Comparison of ENCODE assay signal across 8 cellular contexts in the genomic region with DNA sequence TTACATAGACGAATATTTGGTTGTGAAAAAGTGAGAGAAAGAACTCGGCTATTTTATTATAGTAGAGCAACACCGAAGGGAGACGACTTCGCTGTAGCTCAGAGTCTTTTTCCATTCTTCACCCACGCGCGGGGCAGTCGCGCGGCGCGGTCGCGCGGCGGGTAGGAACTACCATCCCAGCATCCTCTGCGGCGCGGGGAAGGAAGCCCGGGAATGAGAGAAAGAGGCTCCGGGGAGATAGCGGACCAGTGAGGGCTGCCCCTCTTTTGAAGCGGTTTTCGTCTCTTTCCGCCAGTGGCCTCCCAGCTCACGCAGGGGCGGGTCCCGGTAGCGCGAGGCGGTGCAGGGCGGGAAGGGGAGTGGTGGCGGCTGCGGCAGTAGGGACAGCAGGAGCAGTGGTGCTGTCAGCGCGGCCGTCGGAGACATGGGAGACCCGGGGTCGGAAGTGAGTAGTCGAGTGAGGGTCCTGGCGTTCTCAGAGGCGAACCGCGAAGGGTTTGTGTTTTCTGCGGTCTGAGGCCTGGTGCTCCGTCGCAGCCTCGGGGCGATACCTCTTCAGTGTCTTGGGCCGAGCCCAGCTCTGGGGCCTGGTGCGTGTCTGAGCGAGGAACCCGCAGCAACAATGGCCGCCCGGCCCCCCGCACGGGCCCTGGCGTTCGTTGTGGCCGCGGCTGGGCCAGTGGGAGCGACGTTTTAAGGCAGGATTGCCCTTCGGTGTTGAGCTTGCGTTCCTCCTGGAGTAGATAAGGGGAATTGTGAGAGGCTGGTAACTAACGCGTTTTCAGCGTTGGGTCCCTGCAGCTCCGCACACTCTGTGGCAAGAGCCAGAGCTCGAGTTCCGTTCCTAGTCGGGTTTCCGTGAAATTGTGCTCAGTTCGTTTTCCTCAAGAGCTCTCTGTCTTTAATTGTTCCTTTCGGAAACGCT. TPM values are rescaled to one million over a fixed set of nuclear protein-coding genes. Genes with fewer than 3 reads are reported as not detected.
DNase-seq lines count a peak whose midpoint lies in the region; ATAC-seq and TF ChIP-seq lines count a peak whose summit lies in the region.
"Not testable (repeated sequence)": the region's sequence is repeated elsewhere in the genome, so short reads cannot be mapped to it uniquely, and the experiment has no call there.

Gene KIAA1586, plus strand, starts transcription at position 362 of the 925 bp plus-strand sequence. Its CDS starts 63 bp downstream, at position 425.

- peak within 1 kb of the TSS; percentile 23 for H3K27ac ChIP-seq in Panc1 (ENCODE audit: low read length)
- peak within 1 kb of the TSS; percentile 62 to 84 (median 76) for H3K27ac ChIP-seq in esophagus muscularis mucosa (replicated peaks in 1 of 4)

- H3K27me3 ChIP-seq in Panc1 (ENCODE audit: control insufficient read depth, insufficient read depth, low read length); esophagus muscularis mucosa: not testable (repeated sequence)

- H3K36me3 ChIP-seq in Panc1 (ENCODE audit: control insufficient read depth, insufficient read depth, low read length), result peaks cover 13% of the 10 kb centered on the region
- H3K36me3 ChIP-seq in esophagus muscularis mucosa, result peaks cover 4 to 11% (median 9%) of the 10 kb centered on the region in 4 donors

- in situ Hi-C loops in KBM-7 (cut with MboI; ENCODE audit: low pct_unique_long_range_greater_than_20kb, low sequenced_read_pairs); Panc1 (cut with HindIII; ENCODE audit: low pct_unique_long_range_greater_than_20kb, low sequenced_read_pairs): not testable (repeated sequence)

- peak within 1 kb of the TSS; percentile 61 to 96 (median 93) for H3K27ac Mint-ChIP-seq in naive B cell
- H3K27ac Mint-ChIP-seq in stimulated activated effector memory CD8-positive, alpha-beta T cell treated with anti-CD3 and anti-CD28 coated beads, Interleukin-12 subunit alpha, Interleukin-12 subunit beta, amount 100 ng/mL, for 72 hours, result peak within 1 kb of the TSS; percentile 94

- not testable (repeated sequence) for BruUV-seq in Panc1 (replicated peaks; lab: Mats Ljungman, UMichigan)

- H3K36me3 Mint-ChIP-seq in activated T-cell treated with anti-CD3 and anti-CD28 coated beads, Interleukin-2, amount 50 U/mL, for 4 hours (ENCODE audit: insufficient read depth), result peaks cover 18% of the 10 kb centered on the region
- not testable (repeated sequence) for H3K36me3 Mint-ChIP-seq in naive B cell
- peaks cover 38% of the 10 kb centered on the region for H3K36me3 Mint-ChIP-seq in stimulated activated effector memory CD8-positive, alpha-beta T cell treated with anti-CD3 and anti-CD28 coated beads, Interleukin-12 subunit alpha, Interleukin-12 subunit beta, amount 100 ng/mL, for 72 hours

- DNase-seq in DMS53 (lab: John Stamatoyannopoulos, UW) (peak; percentile 97), KBM-7 (peak; percentile 95), Panc1 (ENCODE audit: low read depth, low spot score) (peak; percentile 32), esophagus muscularis mucosa (ENCODE audit: extremely low spot score) (peak; percentile 96), naive B cell (peak; percentile 62)
- DNase-seq in activated T-cell treated with anti-CD3 and anti-CD28 coated beads, Interleukin-2, amount 50 U/mL, for 4 hours, result peak; percentile 73
- peak; percentile 59 to 88 for DNase-seq in stimulated activated effector memory CD8-positive, alpha-beta T cell treated with anti-CD3 and anti-CD28 coated beads, Interleukin-12 subunit alpha, Interleukin-12 subunit beta, amount 100 ng/mL, for 72 hours (ENCODE audit: low spot score in 2 of 2)

- TF ChIP-seq EP300 in esophagus muscularis mucosa (IDR thresholded peaks at IDR 0.05), result not testable (repeated sequence)

- H3K4me3 ChIP-seq in Panc1 (ENCODE audit: low read depth in 2 of 2, low read length in 2 of 2), result peak within 1 kb of the TSS; percentile 61 to 84
- H3K4me3 ChIP-seq in esophagus muscularis mucosa, result peak within 1 kb of the TSS; percentile 55 to 65 (median 58)

- peak; percentile 96 for ATAC-seq in GM21723 (IDR thresholded peaks at IDR 0.05; ENCODE audit: unreplicated experiment)
- ATAC-seq in Panc1, result peak; percentile 100
- ATAC-seq in activated T-cell treated with anti-CD3 and anti-CD28 coated beads, Interleukin-2, amount 50 U/mL, for 4 hours, result peak; percentile 96 to 97
- peak; percentile 82 to 83 for ATAC-seq in naive B cell (ENCODE audit: low read depth in 2 of 2)
- peak; percentile 95 for ATAC-seq in stimulated activated effector memory CD8-positive, alpha-beta T cell treated with anti-CD3 and anti-CD28 coated beads, Interleukin-12 subunit alpha, Interleukin-12 subunit beta, amount 100 ng/mL, for 72 hours

- H3K4me1 ChIP-seq in Panc1 (ENCODE audit: control insufficient read depth, insufficient read depth, low read length), result not testable (repeated sequence)
- H3K4me1 ChIP-seq in esophagus muscularis mucosa, result peaks cover 4 to 23% (median 18%) of the 10 kb centered on the region in 4 donors

- TF ChIP-seq CTCF in Panc1 (IDR thresholded peaks at IDR 0.05); esophagus muscularis mucosa (IDR thresholded peaks at IDR 0.05): not testable (repeated sequence)

- POLR2A ChIA-PET in Panc1 (lab: Charles Lee), result not testable (repeated sequence)

- not testable (repeated sequence) for H3K9me3 ChIP-seq in Panc1 (ENCODE audit: control insufficient read depth, insufficient read depth, low read depth, low read length); esophagus muscularis mucosa

- intact Hi-C loops in Panc1 (cut with micrococcal nuclease; ENCODE audit: unreplicated experiment), result not testable (repeated sequence)
- intact Hi-C loops in esophagus muscularis mucosa (cut with DNase I), result loop anchor here (5.0 kb wide), 2 partner anchors 41 to 276 kb away; no protein-coding TSS in a partner anchor

- CTCF ChIA-PET in Panc1 (lab: Charles Lee), result interaction anchor here (1.2 kb wide), 2 partner anchors 91 to 142 kb away, joined by 3 to 4 read pairs; partner anchors contain the start of gene BEND6

- H3K27me3 Mint-ChIP-seq in activated T-cell treated with anti-CD3 and anti-CD28 coated beads, Interleukin-2, amount 50 U/mL, for 4 hours (ENCODE audit: low read depth); naive B cell: not testable (repeated sequence)

- peak; percentile 17 for TF ChIP-seq POLR2A in esophagus muscularis mucosa (IDR thresholded peaks at IDR 0.05; ENCODE audit: low read depth)

- peak within 1 kb of the TSS; percentile 91 for H3K4me3 Mint-ChIP-seq in activated T-cell treated with anti-CD3 and anti-CD28 coated beads, Interleukin-2, amount 50 U/mL, for 4 hours
- peak within 1 kb of the TSS; percentile 90 to 98 (median 97) for H3K4me3 Mint-ChIP-seq in naive B cell
- H3K4me3 Mint-ChIP-seq in stimulated activated effector memory CD8-positive, alpha-beta T cell treated with anti-CD3 and anti-CD28 coated beads, Interleukin-12 subunit alpha, Interleukin-12 subunit beta, amount 100 ng/mL, for 72 hours, result peak within 1 kb of the TSS; percentile 89

- H3K4me1 Mint-ChIP-seq in activated T-cell treated with anti-CD3 and anti-CD28 coated beads, Interleukin-2, amount 50 U/mL, for 4 hours (ENCODE audit: low read depth), result peaks cover 25% of the 10 kb centered on the region
- H3K4me1 Mint-ChIP-seq in naive B cell, result peaks cover 19 to 30% (median 22%) of the 10 kb centered on the region in 3 donors
- peaks cover 21% of the 10 kb centered on the region for H3K4me1 Mint-ChIP-seq in stimulated activated effector memory CD8-positive, alpha-beta T cell treated with anti-CD3 and anti-CD28 coated beads, Interleukin-12 subunit alpha, Interleukin-12 subunit beta, amount 100 ng/mL, for 72 hours

- WGBS in esophagus muscularis mucosa, result 0% methylated on average over 32 of the region's 78 CpGs

- H3K9me3 Mint-ChIP-seq in activated T-cell treated with anti-CD3 and anti-CD28 coated beads, Interleukin-2, amount 50 U/mL, for 4 hours; naive B cell; stimulated activated effector memory CD8-positive, alpha-beta T cell treated with anti-CD3 and anti-CD28 coated beads, Interleukin-12 subunit alpha, Interleukin-12 subunit beta, amount 100 ng/mL, for 72 hours: not testable (repeated sequence)

RNA-seq across cellular contexts. Expression of gene KIAA1586, which starts in this region (rescaled TPM):
- total RNA-seq in Panc1 (2021; ENCODE audit: unreplicated experiment), result 21.2 TPM
- 6.8 TPM for polyA plus RNA-seq in Panc1 (2012; ENCODE audit: insufficient read length)
- total RNA-seq in activated T-cell treated with anti-CD3 and anti-CD28 coated beads, Interleukin-2, amount 50 U/mL, for 4 hours, result 10 to 100 TPM; 13.1 to 15.2 (median 14.2) TPM
- 1 to 10 TPM; 6.2 to 9.9 (median 8.7) TPM for total RNA-seq in esophagus muscularis mucosa
- polyA plus RNA-seq in naive B cell (ENCODE audit: low read depth in 6 of 6), result 1 to 10 TPM; 5.7 to 8.2 (median 6.2) TPM

Comparison
In these comparisons a context has a peak if more than half of its experiments do, and no peak if none do; other contexts are left out.
1. Peak in every context shown above with its lines: DNase-seq, ATAC-seq, H3K4me3 ChIP-seq and H3K27ac ChIP-seq.
2. DNase-seq: peak in every context shown above with its lines; median percentile 97 in DMS53; 96 in esophagus muscularis mucosa; 95 in KBM-7; 74 in stimulated activated effector memory CD8-positive, alpha-beta T cell treated with anti-CD3 and anti-CD28 coated beads, Interleukin-12 subunit alpha, Interleukin-12 subunit beta, amount 100 ng/mL, for 72 hours; 73 in activated T-cell treated with anti-CD3 and anti-CD28 coated beads, Interleukin-2, amount 50 U/mL, for 4 hours; 62 in naive B cell; 32 in Panc1.